ENCODE assay signal across 9 cellular contexts in the genomic region with DNA sequence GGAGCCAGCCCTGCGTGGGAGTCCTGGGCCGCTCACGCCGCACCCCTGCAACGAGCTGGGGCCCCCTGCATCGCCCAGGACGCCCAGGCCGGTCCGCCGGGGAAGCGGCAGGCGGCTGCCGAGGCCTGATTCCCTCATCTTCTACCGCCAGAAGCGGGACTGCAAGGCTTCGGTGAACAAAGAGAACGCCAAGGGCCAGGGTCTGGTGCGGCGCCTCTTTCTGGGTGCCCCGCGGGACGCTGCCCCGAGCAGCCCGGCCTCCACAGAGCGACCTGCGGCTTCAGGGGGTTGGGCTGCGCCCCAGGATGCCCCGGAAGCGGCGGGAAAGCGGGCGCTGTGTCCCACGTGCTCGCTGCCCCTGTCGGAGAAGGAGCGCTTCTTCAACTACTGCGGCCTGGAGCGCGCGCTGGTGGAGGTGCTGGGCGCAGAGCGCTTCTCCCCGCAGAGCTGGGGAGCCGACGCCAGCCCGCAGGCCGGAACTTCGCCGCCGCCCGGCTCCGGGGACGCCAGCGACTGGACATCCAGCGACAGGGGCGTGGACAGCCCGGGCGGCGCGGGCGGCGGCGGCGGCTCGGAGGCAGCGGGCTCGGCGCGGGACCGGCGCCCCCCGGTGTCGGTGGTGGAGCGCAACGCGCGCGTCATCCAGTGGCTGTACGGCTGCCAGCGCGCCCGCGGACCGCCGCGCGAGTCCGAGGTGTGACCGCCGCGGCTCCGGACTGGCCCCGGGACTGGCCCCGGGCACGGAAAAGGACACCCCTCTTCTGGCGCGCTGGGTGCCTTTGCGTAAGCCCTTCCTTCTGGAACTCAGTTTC. TPM values are rescaled to one million over a fixed set of nuclear protein-coding genes. Genes with fewer than 3 reads are reported as not detected.
DNase-seq lines count a peak whose midpoint lies in the region; ATAC-seq and TF ChIP-seq lines count a peak whose summit lies in the region.
"Had no signal": no experiment of that assay in that cellular context is flagged by ENCODE, and none has a peak within 500 bp of the region (broad histone marks: within the 10 kb centered on the region; RNA-seq: fewer than 3 reads in every experiment).

No MANE protein-coding gene starts in this region.

- no peak overlapping the region for H3K27ac ChIP-seq in osteoblast (ENCODE audit: low read depth, low read length)

- H3K4me1 ChIP-seq in osteoblast (ENCODE audit: insufficient read depth, low read length): peaks cover 4% of the 10 kb centered on the region

- peak overlapping the region; percentile 62 for H2AFZ ChIP-seq in osteoblast (ENCODE audit: low read length)

- peak overlapping the region; percentile 63 for H3K4me3 ChIP-seq in osteoblast (ENCODE audit: insufficient read depth, low read length)

- no peaks in the 10 kb centered on the region for H4K20me1 ChIP-seq in osteoblast (ENCODE audit: insufficient read depth, low read length)

- H3K4me2 ChIP-seq in osteoblast (ENCODE audit: insufficient read depth, low read length): peak overlapping the region; percentile 76

- intact Hi-C loops in Right ventricle myocardium superior (cut with DNase I): loop anchor here (5.0 kb wide), 1 partner anchor 124 kb away; no protein-coding TSS in a partner anchor

- H3K27me3 ChIP-seq in osteoblast (ENCODE audit: insufficient read depth, low read length): peaks cover 20% of the 10 kb centered on the region

- no peak for TF ChIP-seq CTCF in osteoblast (IDR thresholded peaks at IDR 0.05; ENCODE audit: extremely low read depth, low read depth, low read length)

- H3K4me3 Mint-ChIP-seq in activated naive CD8-positive, alpha-beta T cell: peak overlapping the region; percentile 77

- H3K9me3 ChIP-seq in osteoblast (ENCODE audit: low read depth, low read length): no peaks in the 10 kb centered on the region

- H3K9me3 Mint-ChIP-seq in activated naive CD8-positive, alpha-beta T cell (ENCODE audit: low read depth): no peaks in the 10 kb centered on the region

- no peaks in the 10 kb centered on the region for H3K36me3 ChIP-seq in osteoblast (ENCODE audit: insufficient read depth, low read length)

- ATAC-seq in Right ventricle myocardium superior (ENCODE audit: poor library complexity) (peak; percentile 74), GM18861 (IDR thresholded peaks at IDR 0.05; ENCODE audit: unreplicated experiment) (no peak), GM21825 (IDR thresholded peaks at IDR 0.05; ENCODE audit: unreplicated experiment) (no peak)

- DNase-seq in NCI-H1436 (lab: John Stamatoyannopoulos, UW) (peak; percentile 32), NCI-H1436 treated with DMSO at 0.1 percent for 48 hours (lab: John Stamatoyannopoulos, UW) (no peak), NOMO-1 treated with DMSO at 0.1 percent for 48 hours (lab: John Stamatoyannopoulos, UW; ENCODE audit: unreplicated experiment) (peak; percentile 36), Right ventricle myocardium superior (peak; percentile 82), osteoblast (ENCODE audit: insufficient read length, low spot score, missing footprints) (peak; percentile 95)
- DNase-seq: DND-41 had no signal

- no peak overlapping the region for H3K27ac Mint-ChIP-seq in activated naive CD8-positive, alpha-beta T cell

- peaks cover 12% of the 10 kb centered on the region for H3K4me1 Mint-ChIP-seq in activated naive CD8-positive, alpha-beta T cell (ENCODE audit: low read depth)

- peaks cover 10% of the 10 kb centered on the region for H3K27me3 Mint-ChIP-seq in activated naive CD8-positive, alpha-beta T cell

- no peaks in the 10 kb centered on the region for H3K79me2 ChIP-seq in osteoblast (ENCODE audit: insufficient read depth, low read length)

- no peaks in the 10 kb centered on the region for H3K36me3 Mint-ChIP-seq in activated naive CD8-positive, alpha-beta T cell

RNA-seq across cellular contexts. Expression of a gene that starts 2.7 kb away (rescaled TPM):
- 4.0 TPM for total RNA-seq in Right ventricle myocardium superior
- total RNA-seq in osteoblast: not detected in 2 replicates

RNA-seq across cellular contexts. Expression of a gene that starts 7.1 kb away (rescaled TPM):
- total RNA-seq in Right ventricle myocardium superior (not detected), osteoblast (not detected in 2 replicates)

RNA-seq across cellular contexts. Expression of a gene that starts 8.1 kb away (rescaled TPM):
- total RNA-seq in Right ventricle myocardium superior (14.1 TPM), osteoblast (21.2 and 29.0 TPM in 2 replicates)

RNA-seq across cellular contexts. Expression of a gene that starts 10.0 kb away (rescaled TPM):
- total RNA-seq in Right ventricle myocardium superior (not detected), osteoblast (not detected in 2 replicates)

RNA-seq across cellular contexts. Expression of a gene that starts 15.7 kb away (rescaled TPM):
- total RNA-seq in Right ventricle myocardium superior (1.4 TPM), osteoblast (under 0.01 TPM in 1 of 2 replicates, not detected in the other)
